In genomic region chr11:77994434-77995362, GRCh38 we compare ENCODE assay signal across 8 cellular contexts.
DNase-seq lines count a peak whose midpoint lies in the region; ATAC-seq and TF ChIP-seq lines count a peak whose summit lies in the region.

Gene INTS4 (minus strand): TSS chr11:77994668. CDS start chr11:77994643, 25 bp downstream.

- peak within 1 kb of the TSS; percentile 77 for H3K4me3 ChIP-seq in AG10803 (ENCODE audit: low read length)

- no peak for TF ChIP-seq CTCF in AG10803 (conservative IDR thresholded peaks at IDR 0.05; ENCODE audit: low read length)

- peak; percentile 98 for ATAC-seq in GM19035 (IDR thresholded peaks at IDR 0.05; ENCODE audit: unreplicated experiment)
- ATAC-seq in HG03354 (IDR thresholded peaks at IDR 0.05; ENCODE audit: poor library complexity, severe bottlenecking, unreplicated experiment), result peak; percentile 99
- ATAC-seq in activated CD4-positive, CD25-positive, alpha-beta regulatory T cell treated with anti-CD3 and anti-CD28 coated beads, Interleukin-2, amount 50 U/mL, for 24 hours, result peak; percentile 99 to 100

- DNase-seq in AG10803 (ENCODE audit: low read depth), result peak; percentile 100
- DNase-seq in NCI-H446 treated with DMSO at 0.1 percent for 48 hours (lab: John Stamatoyannopoulos, UW), result peak; percentile 100
- DNase-seq in cerebellar cortex (ENCODE audit: low spot score), result peak; percentile 100
- peak; percentile 100 for DNase-seq in iris pigment epithelial cell (ENCODE audit: low read depth)
- DNase-seq in stimulated activated CD4-positive, alpha-beta T cell treated with anti-CD3 and anti-CD28 coated beads, Interleukin-12 subunit alpha, Interleukin-12 subunit beta, amount 100 ng/mL, for 24 hours (ENCODE audit: low read depth in 2 of 2), result peak; percentile 95 to 98

Comparison
In these comparisons a context has a peak if more than half of its experiments do, and no peak if none do; other contexts are left out.
1. Peak in every context shown above with its lines: DNase-seq, ATAC-seq and H3K4me3 ChIP-seq.